ENCODE assay signal across 11 cellular contexts in genomic region chr9:107784235-107784958, GRCh38.
DNase-seq lines count a peak whose midpoint lies in the region; ATAC-seq, FAIRE-seq and TF ChIP-seq lines count a peak whose summit lies in the region.
"Had no signal": no experiment of that assay in that cellular context is flagged by ENCODE, and none has a peak within 500 bp of the region (broad histone marks: within the 10 kb centered on the region; RNA-seq: fewer than 3 reads in every experiment).

No MANE protein-coding gene starts in this region.

- H3K27me3 ChIP-seq in IMR-90 (ENCODE audit: control insufficient read depth, insufficient read depth, low read length) (no peaks in the 10 kb centered on the region; the same call in 1 of the 2 replicates), left lung (no peaks in the 10 kb centered on the region)
- H3K27me3 ChIP-seq: BLaER1 had no signal

- peak overlapping the region; percentile 6 for H2AK9ac ChIP-seq in IMR-90 (replicated peaks; ENCODE audit: low read depth, low read length, poor library complexity)

- TF ChIP-seq EP300 in A549 (IDR thresholded peaks at IDR 0.05): no peak

- H2AFZ ChIP-seq in IMR-90 (replicated peaks; ENCODE audit: low read length, poor library complexity): peak overlapping the region; percentile 93

- H3K4me1 Mint-ChIP-seq in dendritic cell treated with granulocyte-macrophage colony-stimulating factor and Interleukin-4, amounts not matched to agents 40 ng/mL and 50 ng/mL, for 4 days (ENCODE audit: low read depth): peaks cover 40% of the 10 kb centered on the region

- H3K4ac ChIP-seq in IMR-90 (ENCODE audit: low read depth, low read length): peak overlapping the region; percentile 68

- H3K36me3 Mint-ChIP-seq in dendritic cell treated with granulocyte-macrophage colony-stimulating factor and Interleukin-4, amounts not matched to agents 40 ng/mL and 50 ng/mL, for 4 days (ENCODE audit: low read depth): no peaks in the 10 kb centered on the region
- H3K36me3 Mint-ChIP-seq: stimulated activated naive B cell treated with anti-CD40 and anti-IgM and Interleukin-4, amounts not matched to agents 10 μg/mL and 1 μg/mL and 100 μg/mL, for 72 hours had no signal

- no peak overlapping the region for H3K9ac ChIP-seq in IMR-90 (ENCODE audit: low read depth, low read length)
- H3K9ac ChIP-seq: BLaER1 had no signal

- H4K8ac ChIP-seq in IMR-90 (ENCODE audit: low read depth in 2 of 2, low read length in 2 of 2): peak overlapping the region in 1 of 2 experiments; percentile 59; a peak in 1 of 4 replicates

- WGBS in A549 (ENCODE audit: missing lambda C conversion rate): 69% methylated on average over 11 of the region's 12 CpGs
- no CpG with 5 or more reads among the region's 12 CpGs for WGBS in IMR-90 (ENCODE audit: extremely low coverage in 2 of 2, insufficient read length in 1 of 2), 2 experiments

- TF ChIP-seq POLR2A in A549 (IDR thresholded peaks at IDR 0.05; ENCODE audit: low read length) (no peak), IMR-90 (IDR thresholded peaks at IDR 0.05; ENCODE audit: low read depth, low read length) (no peak)

- no peak overlapping the region for H3K4me2 ChIP-seq in A549
- 0 out of 2 replicates have a peak overlapping the region, but pooled peaks have one; percentile 4 for H3K4me2 ChIP-seq in IMR-90 (ENCODE audit: low read depth, low read length)
- H3K4me2 ChIP-seq: BLaER1 had no signal

- H3K27ac Mint-ChIP-seq in dendritic cell treated with granulocyte-macrophage colony-stimulating factor and Interleukin-4, amounts not matched to agents 40 ng/mL and 50 ng/mL, for 4 days: peak overlapping the region; percentile 96
- H3K27ac Mint-ChIP-seq: stimulated activated naive B cell treated with anti-CD40 and anti-IgM and Interleukin-4, amounts not matched to agents 10 μg/mL and 1 μg/mL and 100 μg/mL, for 72 hours had no signal

- BruUV-seq in IMR-90 (replicated peaks; lab: Mats Ljungman, UMichigan): no TSS peak

- TF ChIP-seq CTCF in A549 (IDR thresholded peaks at IDR 0.05) (no peak), IMR-90 (conservative IDR thresholded peaks at IDR 0.05; ENCODE audit: low read depth, low read length) (no peak), left lung (IDR thresholded peaks at IDR 0.05) (no peak)

- peak overlapping the region; percentile 58; the same call in 1 of the 2 replicates for H2BK120ac ChIP-seq in IMR-90 (ENCODE audit: low read depth, low read length)

- no peak overlapping the region for H3K27ac ChIP-seq in A549
- peak overlapping the region; percentile 13; the same call in 1 of the 2 replicates for H3K27ac ChIP-seq in IMR-90 (ENCODE audit: insufficient read depth, low read length)
- H3K27ac ChIP-seq in left lung: no peak overlapping the region
- H3K27ac ChIP-seq: BLaER1 had no signal

- peak overlapping the region; percentile 50; the same call in 1 of the 3 replicates for H2BK15ac ChIP-seq in IMR-90 (ENCODE audit: low read depth, low read length)

- 0 out of 2 replicates have a peak overlapping the region, but pooled peaks have one; percentile 19 for H4K5ac ChIP-seq in IMR-90 (ENCODE audit: low read depth, low read length)

- H3K4me1 ChIP-seq in A549: no peaks in the 10 kb centered on the region
- peaks cover 8% of the 10 kb centered on the region for H3K4me1 ChIP-seq in IMR-90 (ENCODE audit: control insufficient read depth, insufficient read depth, low read length)
- H3K4me1 ChIP-seq in left lung: peaks cover 0 to 26% of the 10 kb centered on the region in 2 donors
- H3K4me1 ChIP-seq: BLaER1 had no signal

- H3K9me3 ChIP-seq in A549 (no peaks in the 10 kb centered on the region), IMR-90 (ENCODE audit: control insufficient read depth, insufficient read depth, low read length) (no peaks in the 10 kb centered on the region), left lung (no peaks in the 10 kb centered on the region)
- H3K9me3 ChIP-seq: BLaER1 had no signal

- CTCF ChIA-PET in A549 (lab: Yijun Ruan, JAX): interaction anchor here (0.6 kb wide), 1 partner anchor 514 kb away, joined by 5 read pairs; no protein-coding TSS in a partner anchor
- CTCF ChIA-PET in IMR-90 (lab: Yijun Ruan, JAX): interaction anchor here (0.6 to 1.2 kb wide), 3 partner anchors 29 to 74 kb away, joined by 3 to 4 read pairs (median 3); no protein-coding TSS in a partner anchor

- no peaks in the 10 kb centered on the region; a peak in 1 of 4 replicates for H3K79me1 ChIP-seq in IMR-90 (ENCODE audit: low read depth in 1 of 2, low read length in 2 of 2)

- H4K20me1 ChIP-seq in IMR-90 (ENCODE audit: insufficient read depth, low read length): no peaks in the 10 kb centered on the region
- H4K20me1 ChIP-seq: BLaER1 had no signal

- H3K4me3 Mint-ChIP-seq in dendritic cell treated with granulocyte-macrophage colony-stimulating factor and Interleukin-4, amounts not matched to agents 40 ng/mL and 50 ng/mL, for 4 days: no peak overlapping the region
- H3K4me3 Mint-ChIP-seq: stimulated activated naive B cell treated with anti-CD40 and anti-IgM and Interleukin-4, amounts not matched to agents 10 μg/mL and 1 μg/mL and 100 μg/mL, for 72 hours had no signal

- H3K4me3 ChIP-seq in A549: no peak overlapping the region
- H3K4me3 ChIP-seq in IMR-90 (ENCODE audit: insufficient read depth, low read depth, low read length): no peak overlapping the region
- H3K4me3 ChIP-seq in left lung: no peak overlapping the region
- H3K4me3 ChIP-seq: BLaER1 had no signal

- no peak overlapping the region for H3K56ac ChIP-seq in IMR-90 (ENCODE audit: extremely low read depth, insufficient read depth, low read length)

- intact Hi-C loops in IMR-90 (cut with micrococcal nuclease) (no loop called here), left lung (cut with DNase I) (no loop called here), posterior vena cava (cut with DNase I) (no loop called here)
- intact Hi-C loops in dendritic cell treated with granulocyte-macrophage colony-stimulating factor and Interleukin-4, amounts not matched to agents 40 ng/mL and 50 ng/mL, for 4 days (cut with micrococcal nuclease): loop anchor here (5.0 kb wide), 1 partner anchor 78 kb away; no protein-coding TSS in a partner anchor

- H2BK20ac ChIP-seq in IMR-90 (ENCODE audit: low read depth, low read length): peak overlapping the region; percentile 59

- H3K18ac ChIP-seq in IMR-90 (ENCODE audit: low read depth, low read length): peak overlapping the region; percentile 22

- no peaks in the 10 kb centered on the region for H3K27me3 Mint-ChIP-seq in dendritic cell treated with granulocyte-macrophage colony-stimulating factor and Interleukin-4, amounts not matched to agents 40 ng/mL and 50 ng/mL, for 4 days

- H3K9me1 ChIP-seq in IMR-90 (ENCODE audit: insufficient read depth, low read length): peaks cover 9% of the 10 kb centered on the region

- H3K36me3 ChIP-seq in IMR-90 (ENCODE audit: control insufficient read depth, insufficient read depth, low read length) (no peaks in the 10 kb centered on the region), left lung (no peaks in the 10 kb centered on the region)
- H3K36me3 ChIP-seq: BLaER1 had no signal

- in situ Hi-C loops in IMR-90 (cut with MboI; ENCODE audit: low sequenced_read_pairs): no loop called here

- dilution Hi-C loops in IMR-90 (cut with HindIII; ENCODE audit: low sequenced_read_pairs, unreplicated experiment): no loop called here

- peak overlapping the region; percentile 23 for H3K14ac ChIP-seq in IMR-90 (replicated peaks; ENCODE audit: low read depth, low read length)

- no peak overlapping the region; the same call in 1 of the 2 replicates for H3K23ac ChIP-seq in IMR-90 (ENCODE audit: low read depth, low read length)

- POLR2A ChIA-PET in A549 (lab: Yijun Ruan, JAX): interaction anchor here (0.6 kb wide), 1 partner anchor 295 kb away, joined by 8 read pairs; the partner anchor contains the start of gene KLF4
- POLR2A ChIA-PET in IMR-90 (lab: Charles Lee; ENCODE audit: unreplicated experiment): no interaction called here

- DNase-seq in A549 (ENCODE audit: low read depth in 1 of 2, low spot score in 1 of 2) (peak in 1 of 2 experiments; percentile 20), IMR-90 (peak; percentile 88), left lung (no peak), NCI-H1417 (lab: John Stamatoyannopoulos, UW) (no peak), posterior vena cava (ENCODE audit: low spot score) (no peak)
- DNase-seq: NCI-H1694; stimulated activated naive B cell treated with anti-CD40 and anti-IgM and Interleukin-4, amounts not matched to agents 10 μg/mL and 1 μg/mL and 100 μg/mL, for 72 hours had no signal

- no peak for FAIRE-seq in A549 (lab: Jason Lieb, UNC)

- H4K91ac ChIP-seq in IMR-90 (ENCODE audit: insufficient read depth, low read depth, low read length): peak overlapping the region; percentile 40; the same call in 1 of the 2 replicates

- ATAC-seq in A549: peak in 1 of 2 experiments; percentile 31; a peak in 2 of 6 replicates
- peak; percentile 92 for ATAC-seq in IMR-90 (ENCODE audit: low read depth)
- peak; percentile 47 for ATAC-seq in left lung
- no peak for ATAC-seq in GM21717 (IDR thresholded peaks at IDR 0.05; ENCODE audit: unreplicated experiment)
- no peak for ATAC-seq in GM19467 (IDR thresholded peaks at IDR 0.05; ENCODE audit: unreplicated experiment)
- ATAC-seq: stimulated activated naive B cell treated with anti-CD40 and anti-IgM and Interleukin-4, amounts not matched to agents 10 μg/mL and 1 μg/mL and 100 μg/mL, for 72 hours had no signal

- TF ChIP-seq RAD21 in A549 (conservative IDR thresholded peaks at IDR 0.05 in 1 of 2, IDR thresholded peaks at IDR 0.05 in 1 of 2): no peak
- no peak for TF ChIP-seq RAD21 in IMR-90 (IDR thresholded peaks at IDR 0.05; ENCODE audit: low read length)

- peak overlapping the region; percentile 25; the same call in 1 of the 2 replicates for H2AK5ac ChIP-seq in IMR-90 (ENCODE audit: low read depth, low read length)

- H2BK5ac ChIP-seq in IMR-90 (ENCODE audit: low read depth, low read length, poor library complexity, severe bottlenecking): no peak overlapping the region

- no peaks in the 10 kb centered on the region for H3K9me3 Mint-ChIP-seq in dendritic cell treated with granulocyte-macrophage colony-stimulating factor and Interleukin-4, amounts not matched to agents 40 ng/mL and 50 ng/mL, for 4 days

TF ChIP-seq in A549, 52 proteins besides CTCF, POLR2A, EP300 and RAD21:
- no peak for TF ChIP-seq CEBPB (IDR thresholded peaks at IDR 0.05)
- no peak for TF ChIP-seq JUNB (IDR thresholded peaks at IDR 0.05)
- peak; percentile 4 for TF ChIP-seq MAFK (IDR thresholded peaks at IDR 0.05; ENCODE audit: partially characterized antibody)
- no peak for TF ChIP-seq NPAS2 (CRISPR knock-in tag; IDR thresholded peaks at IDR 0.05; ENCODE audit: borderline replicate concordance)
TF ChIP-seq in A549: peak in this region for 1.

TF ChIP-seq in IMR-90, 13 proteins besides CTCF, POLR2A, EP300 and RAD21:
- TF ChIP-seq CEBPB (IDR thresholded peaks at IDR 0.05; ENCODE audit: low read depth, low read length): 0 out of 2 replicates have a peak, but pooled peaks have one; percentile 56
- TF ChIP-seq MAFK (IDR thresholded peaks at IDR 0.05; ENCODE audit: low read depth, low read length): peak; percentile 69
- TF ChIP-seq BHLHE40 (IDR thresholded peaks at IDR 0.05; ENCODE audit: low read depth, low read length): peak; percentile 31; the same call in 1 of the 2 replicates
- no peak for TF ChIP-seq CHD1 (IDR thresholded peaks at IDR 0.05; ENCODE audit: low read depth, low read length)

Comparison
In these comparisons a context has a peak if more than half of its experiments do, and no peak if none do; other contexts are left out.
1. ATAC-seq: peak in IMR-90 (single experiment) and left lung (single experiment); none in GM21717 (single experiment) and GM19467 (single experiment).